ENCODE assay signal across 17 cellular contexts in genomic region chr17:42062673-42063072, GRCh38. TPM values are rescaled to one million over a fixed set of nuclear protein-coding genes. Genes with fewer than 3 reads are reported as not detected.
A peak's percentile ranks its signal among the peaks of the same experiment; 100 is the strongest.
DNase-seq lines count a peak whose midpoint lies in the region; ATAC-seq, FAIRE-seq and TF ChIP-seq lines count a peak whose summit lies in the region.
"Had no signal": no experiment of that assay in that cellular context is flagged by ENCODE, and none has a peak within 500 bp of the region (broad histone marks: within the 10 kb centered on the region; RNA-seq: fewer than 3 reads in every experiment).

No MANE protein-coding gene starts in this region.

- H2AFZ ChIP-seq in astrocyte (ENCODE audit: low read depth, low read length): no peak overlapping the region

- no peak overlapping the region for H3K27ac Mint-ChIP-seq in stimulated activated naive CD8-positive, alpha-beta T cell treated with anti-CD3 and anti-CD28 coated beads, Interleukin-15, amount 100 ng/mL, for 72 hours
- no peak overlapping the region for H3K27ac Mint-ChIP-seq in astrocyte (ENCODE audit: unreplicated experiment)
- H3K27ac Mint-ChIP-seq in stimulated activated effector memory CD8-positive, alpha-beta T cell treated with anti-CD3 and anti-CD28 coated beads, Interleukin-12 subunit alpha, Interleukin-12 subunit beta, amount 100 ng/mL, for 72 hours: no peak overlapping the region
- H3K27ac Mint-ChIP-seq: CD4-positive, alpha-beta memory T cell had no signal

- H3K4me1 ChIP-seq in astrocyte (ENCODE audit: insufficient read depth, low read length): no peaks in the 10 kb centered on the region

- TF ChIP-seq POLR2A in GM18505 (IDR thresholded peaks at IDR 0.05; ENCODE audit: borderline replicate concordance, extremely low read depth, insufficient read depth, insufficient read length): no peak

- FAIRE-seq in astrocyte (lab: Jason Lieb, UNC): no peak
- FAIRE-seq: G401.6, GM12892, GM19239 had no signal

- H3K9ac ChIP-seq in astrocyte (ENCODE audit: low read length): no peak overlapping the region

- no peak for ATAC-seq in stimulated activated naive CD8-positive, alpha-beta T cell treated with anti-CD3 and anti-CD28 coated beads, Interleukin-15, amount 100 ng/mL, for 72 hours
- no peak for ATAC-seq in stimulated activated naive CD8-positive, alpha-beta T cell treated with anti-CD3 and anti-CD28 coated beads, Interleukin-15, Interleukin-2, amounts not matched to agents 100 U/mL and 50 U/mL, for 24 hours
- no peak for ATAC-seq in stimulated activated effector memory CD8-positive, alpha-beta T cell treated with anti-CD3 and anti-CD28 coated beads, Interleukin-12 subunit alpha, Interleukin-12 subunit beta, amount 100 ng/mL, for 72 hours
- ATAC-seq in GM18505 (IDR thresholded peaks at IDR 0.05; ENCODE audit: unreplicated experiment): no peak
- ATAC-seq: HCT116 had no signal

- H3K27me3 ChIP-seq in astrocyte (ENCODE audit: insufficient read depth, low read length): peaks cover 2% of the 10 kb centered on the region

- peaks cover 2% of the 10 kb centered on the region for H3K36me3 Mint-ChIP-seq in astrocyte (ENCODE audit: low read depth, unreplicated experiment)
- peaks cover 6% of the 10 kb centered on the region for H3K36me3 Mint-ChIP-seq in stimulated activated effector memory CD8-positive, alpha-beta T cell treated with anti-CD3 and anti-CD28 coated beads, Interleukin-12 subunit alpha, Interleukin-12 subunit beta, amount 100 ng/mL, for 72 hours
- H3K36me3 Mint-ChIP-seq: CD4-positive, alpha-beta memory T cell; IgD-negative memory B cell had no signal

- H3K4me1 Mint-ChIP-seq in stimulated activated naive CD8-positive, alpha-beta T cell treated with anti-CD3 and anti-CD28 coated beads, Interleukin-15, amount 100 ng/mL, for 72 hours: peaks cover 31% of the 10 kb centered on the region
- H3K4me1 Mint-ChIP-seq in astrocyte (ENCODE audit: low read depth, unreplicated experiment): peaks cover 5% of the 10 kb centered on the region
- peaks cover 12% of the 10 kb centered on the region for H3K4me1 Mint-ChIP-seq in stimulated activated effector memory CD8-positive, alpha-beta T cell treated with anti-CD3 and anti-CD28 coated beads, Interleukin-12 subunit alpha, Interleukin-12 subunit beta, amount 100 ng/mL, for 72 hours

- H3K36me3 ChIP-seq in astrocyte (ENCODE audit: insufficient read depth, low read length): no peaks in the 10 kb centered on the region

- no peak overlapping the region for H3K4me3 ChIP-seq in astrocyte (ENCODE audit: insufficient read depth, low read depth, low read length)

- no peaks in the 10 kb centered on the region for H3K9me3 Mint-ChIP-seq in stimulated activated naive CD8-positive, alpha-beta T cell treated with anti-CD3 and anti-CD28 coated beads, Interleukin-15, amount 100 ng/mL, for 72 hours
- peaks cover 3% of the 10 kb centered on the region for H3K9me3 Mint-ChIP-seq in astrocyte (ENCODE audit: unreplicated experiment)
- H3K9me3 Mint-ChIP-seq in stimulated activated effector memory CD8-positive, alpha-beta T cell treated with anti-CD3 and anti-CD28 coated beads, Interleukin-12 subunit alpha, Interleukin-12 subunit beta, amount 100 ng/mL, for 72 hours: no peaks in the 10 kb centered on the region
- H3K9me3 Mint-ChIP-seq: CD4-positive, alpha-beta memory T cell; IgD-negative memory B cell had no signal

- no peak overlapping the region for H3K4me2 ChIP-seq in astrocyte (ENCODE audit: low read length)

- POLR2A ChIA-PET in HEK293T (lab: Yijun Ruan, JAX): no interaction called here

- H4K20me1 ChIP-seq in astrocyte (ENCODE audit: insufficient read depth, low read length): no peaks in the 10 kb centered on the region

- H3K4me3 Mint-ChIP-seq in stimulated activated naive CD8-positive, alpha-beta T cell treated with anti-CD3 and anti-CD28 coated beads, Interleukin-15, amount 100 ng/mL, for 72 hours: peak overlapping the region; percentile 73 to 74
- H3K4me3 Mint-ChIP-seq in astrocyte (ENCODE audit: unreplicated experiment): peak overlapping the region; percentile 27
- H3K4me3 Mint-ChIP-seq in stimulated activated effector memory CD8-positive, alpha-beta T cell treated with anti-CD3 and anti-CD28 coated beads, Interleukin-12 subunit alpha, Interleukin-12 subunit beta, amount 100 ng/mL, for 72 hours: no peak overlapping the region
- H3K4me3 Mint-ChIP-seq: CD4-positive, alpha-beta memory T cell had no signal

- no peaks in the 10 kb centered on the region for H3K79me2 ChIP-seq in astrocyte (ENCODE audit: insufficient read depth, low read length)

- no peak for TF ChIP-seq CTCF in astrocyte (IDR thresholded peaks at IDR 0.05; ENCODE audit: insufficient read depth, low read depth, low read length)

- no peak overlapping the region for H3K27ac ChIP-seq in astrocyte (ENCODE audit: low read depth, low read length)
- H3K27ac ChIP-seq: C4-2B had no signal

- DNase-seq in stimulated activated naive CD8-positive, alpha-beta T cell treated with anti-CD3 and anti-CD28 coated beads, Interleukin-15, amount 100 ng/mL, for 72 hours: no peak
- DNase-seq in stimulated activated naive CD8-positive, alpha-beta T cell treated with anti-CD3 and anti-CD28 coated beads, Interleukin-15, Interleukin-2, amounts not matched to agents 100 U/mL and 50 U/mL, for 24 hours: no peak
- DNase-seq in astrocyte (ENCODE audit: low read depth) (no peak), retina (peak; percentile 64), HEK293T (ENCODE audit: extremely low spot score) (no peak)
- no peak for DNase-seq in stimulated activated effector memory CD8-positive, alpha-beta T cell treated with anti-CD3 and anti-CD28 coated beads, Interleukin-12 subunit alpha, Interleukin-12 subunit beta, amount 100 ng/mL, for 72 hours (ENCODE audit: low spot score in 2 of 2)
- DNase-seq: 8988T; CD4-positive, alpha-beta memory T cell; EL had no signal

- no peaks in the 10 kb centered on the region for H3K27me3 Mint-ChIP-seq in stimulated activated naive CD8-positive, alpha-beta T cell treated with anti-CD3 and anti-CD28 coated beads, Interleukin-15, amount 100 ng/mL, for 72 hours
- H3K27me3 Mint-ChIP-seq in astrocyte (ENCODE audit: low read depth, unreplicated experiment): peaks cover 32% of the 10 kb centered on the region

- CTCF ChIA-PET in HEK293T (lab: Yijun Ruan, JAX): no interaction called here

- no peaks in the 10 kb centered on the region for H3K9me3 ChIP-seq in astrocyte (ENCODE audit: insufficient read depth, low read depth, low read length)

TF ChIP-seq in HEK293T, 16 proteins besides CTCF, POLR2A, EP300 and RAD21:
- no peak for TF ChIP-seq HDGF (IDR thresholded peaks at IDR 0.05; ENCODE audit: borderline replicate concordance)
- TF ChIP-seq ELF4 (IDR thresholded peaks at IDR 0.05): no peak
- no peak for TF ChIP-seq CTBP1 (IDR thresholded peaks at IDR 0.05; ENCODE audit: borderline replicate concordance)
- TF ChIP-seq PKNOX1 (IDR thresholded peaks at IDR 0.05): no peak
- no peak for TF ChIP-seq TARDBP (IDR thresholded peaks at IDR 0.05)

RNA-seq across cellular contexts. Expression of gene C17orf113, which starts 12.3 kb away (rescaled TPM):
- 0.19 and 0.23 TPM in 2 replicates for total RNA-seq in astrocyte

RNA-seq across cellular contexts. Expression of gene ZNF385C, which starts 35.6 kb away (rescaled TPM):
- total RNA-seq in astrocyte: 0.36 and 0.39 TPM in 2 replicates
- total RNA-seq: HT1080 had no signal

RNA-seq across cellular contexts. Expression of gene NKIRAS2, which starts 42.8 kb away (rescaled TPM):
- total RNA-seq in astrocyte: 60.5 and 66.0 TPM in 2 replicates

RNA-seq across cellular contexts. Expression of gene DNAJC7, which starts 45.4 kb away (rescaled TPM):
- 82.9 and 96.0 TPM in 2 replicates for total RNA-seq in astrocyte

RNA-seq across cellular contexts. Expression of gene DHX58, which starts 49.8 kb away (rescaled TPM):
- 5.4 and 5.5 TPM in 2 replicates for total RNA-seq in astrocyte
